In the genomic region with DNA sequence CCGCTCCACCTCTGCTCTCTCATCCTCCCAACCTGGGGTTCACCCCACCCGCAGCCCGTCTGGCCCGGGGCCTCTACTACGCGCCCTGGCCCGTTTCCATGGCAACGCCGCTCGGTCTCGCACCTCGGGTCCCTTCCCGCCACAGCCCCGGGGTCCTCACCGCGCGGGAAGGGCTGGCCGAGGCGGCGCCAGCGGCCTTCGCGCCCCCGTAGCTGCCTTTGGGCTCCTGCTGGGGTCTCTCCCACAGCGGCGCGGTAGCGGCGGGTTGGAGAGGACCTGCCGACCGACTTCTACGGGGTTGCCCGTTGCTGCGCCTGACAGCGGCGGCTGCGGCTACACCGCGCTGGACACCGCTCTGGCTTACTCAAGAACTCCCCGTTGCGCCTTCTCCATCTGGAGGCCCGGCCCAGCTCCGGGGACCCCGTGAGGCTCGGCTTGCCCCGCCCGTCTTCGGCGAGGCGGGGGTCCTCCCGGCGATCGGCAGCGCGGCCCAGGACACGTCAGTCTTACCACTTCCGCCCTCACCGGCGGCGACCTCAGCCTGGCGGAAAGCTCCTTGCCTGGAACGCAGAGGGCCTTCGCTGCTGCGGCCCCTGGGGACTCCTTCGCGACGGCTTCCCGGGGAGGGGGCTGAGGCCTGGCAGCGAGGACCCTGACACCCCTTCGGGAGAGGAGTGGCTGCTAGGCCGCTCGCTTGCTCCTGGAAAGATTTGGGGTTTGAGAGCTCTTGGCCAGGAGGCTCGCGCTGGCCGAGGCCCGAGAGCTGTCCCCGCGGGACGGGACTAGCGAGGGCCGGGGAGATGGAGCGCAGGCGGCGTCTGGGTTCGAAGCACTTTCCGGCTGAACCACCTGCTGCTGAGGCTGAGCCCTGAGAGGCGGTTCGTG, we compare ENCODE assay signal across 1 cellular context.
TF ChIP-seq lines count a peak whose summit lies in the region.

A gene with protein sequence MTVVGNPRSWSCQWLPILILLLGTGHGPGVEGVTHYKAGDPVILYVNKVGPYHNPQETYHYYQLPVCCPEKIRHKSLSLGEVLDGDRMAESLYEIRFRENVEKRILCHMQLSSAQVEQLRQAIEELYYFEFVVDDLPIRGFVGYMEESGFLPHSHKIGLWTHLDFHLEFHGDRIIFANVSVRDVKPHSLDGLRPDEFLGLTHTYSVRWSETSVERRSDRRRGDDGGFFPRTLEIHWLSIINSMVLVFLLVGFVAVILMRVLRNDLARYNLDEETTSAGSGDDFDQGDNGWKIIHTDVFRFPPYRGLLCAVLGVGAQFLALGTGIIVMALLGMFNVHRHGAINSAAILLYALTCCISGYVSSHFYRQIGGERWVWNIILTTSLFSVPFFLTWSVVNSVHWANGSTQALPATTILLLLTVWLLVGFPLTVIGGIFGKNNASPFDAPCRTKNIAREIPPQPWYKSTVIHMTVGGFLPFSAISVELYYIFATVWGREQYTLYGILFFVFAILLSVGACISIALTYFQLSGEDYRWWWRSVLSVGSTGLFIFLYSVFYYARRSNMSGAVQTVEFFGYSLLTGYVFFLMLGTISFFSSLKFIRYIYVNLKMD (minus strand): TSS at position 256 of the 885 bp plus-strand sequence. CDS start 422 bp downstream, outside the sequence.

TF ChIP-seq in K562, 482 proteins besides CTCF, POLR2A, EP300 and RAD21 (continued from another document):
- TF ChIP-seq ZNF174 (CRISPR knock-in tag; IDR thresholded peaks at IDR 0.05) (no peak), CBFB (CRISPR knock-in tag; IDR thresholded peaks at IDR 0.05) (peak; percentile 63; the same call in 1 of the 2 replicates), ZNF764 (CRISPR knock-in tag; IDR thresholded peaks at IDR 0.05; ENCODE audit: low read depth) (no peak), GATA2 (CRISPR knock-in tag; IDR thresholded peaks at IDR 0.05) (no peak), CEBPG (CRISPR knock-in tag; IDR thresholded peaks at IDR 0.05) (no peak; the same call in 1 of the 2 replicates), CEBPG (tag; conservative IDR thresholded peaks at IDR 0.05 in 1 of 2, IDR thresholded peaks at IDR 0.05 in 1 of 2) (no peak), KLF6 (CRISPR knock-in tag; IDR thresholded peaks at IDR 0.05; ENCODE audit: borderline replicate concordance) (0 out of 2 replicates have a peak, but pooled peaks have one; percentile 47), RFX1 (IDR thresholded peaks at IDR 0.05) (peak; percentile 98), SOX6 (IDR thresholded peaks at IDR 0.05) (0 out of 2 replicates have a peak, but pooled peaks have one; percentile 6), CHAMP1 (IDR thresholded peaks at IDR 0.05) (no peak), ZBTB7A (IDR thresholded peaks at IDR 0.05; ENCODE audit: borderline replicate concordance, control insufficient read depth, low read depth, low read length) (no peak), GTF2F1 (IDR thresholded peaks at IDR 0.05; ENCODE audit: low read depth, low read length) (no peak), SAFB (IDR thresholded peaks at IDR 0.05; ENCODE audit: borderline replicate concordance, low read depth, low read length) (no peak), LARP7 (IDR thresholded peaks at IDR 0.05) (no peak), ZNF584 (CRISPR knock-in tag; IDR thresholded peaks at IDR 0.05; ENCODE audit: low read depth) (no peak), TEAD1 (CRISPR knock-in tag; IDR thresholded peaks at IDR 0.05) (peak; percentile 22 to 50; a peak in 2 of 4 replicates), KDM2B (CRISPR knock-in tag; IDR thresholded peaks at IDR 0.05) (no peak), ZBTB1 (CRISPR knock-in tag; IDR thresholded peaks at IDR 0.05; ENCODE audit: borderline replicate concordance, low read depth) (no peak), ZBTB9 (CRISPR knock-in tag; IDR thresholded peaks at IDR 0.05) (peak; percentile 72), L3MBTL2 (IDR thresholded peaks at IDR 0.05) (peak; percentile 100), CHD2 (IDR thresholded peaks at IDR 0.05; ENCODE audit: low read depth, low read length) (no peak), TAF1 (IDR thresholded peaks at IDR 0.05; ENCODE audit: control insufficient read depth, extremely low read depth, insufficient read depth, low read length, severe bottlenecking) (peak; percentile 57), POLR2B (IDR thresholded peaks at IDR 0.05; ENCODE audit: low read depth, partially characterized antibody) (peak; percentile 51), HNRNPLL (IDR thresholded peaks at IDR 0.05; ENCODE audit: low read depth, low read length, poor library complexity, severe bottlenecking) (peak; percentile 10), TBL1XR1 (IDR thresholded peaks at IDR 0.05; ENCODE audit: low read length in 2 of 2) (no peak), ZBTB8A (IDR thresholded peaks at IDR 0.05; ENCODE audit: partially characterized antibody) (no peak), CXXC5 (CRISPR knock-in tag; IDR thresholded peaks at IDR 0.05) (peak; percentile 84), NCOA6 (IDR thresholded peaks at IDR 0.05) (peak; percentile 35; the same call in 1 of the 2 replicates), ESRRA (IDR thresholded peaks at IDR 0.05; ENCODE audit: borderline replicate concordance, low read depth) (peak; percentile 76; the same call in 1 of the 2 replicates)
- TF ChIP-seq, protein P1, sequence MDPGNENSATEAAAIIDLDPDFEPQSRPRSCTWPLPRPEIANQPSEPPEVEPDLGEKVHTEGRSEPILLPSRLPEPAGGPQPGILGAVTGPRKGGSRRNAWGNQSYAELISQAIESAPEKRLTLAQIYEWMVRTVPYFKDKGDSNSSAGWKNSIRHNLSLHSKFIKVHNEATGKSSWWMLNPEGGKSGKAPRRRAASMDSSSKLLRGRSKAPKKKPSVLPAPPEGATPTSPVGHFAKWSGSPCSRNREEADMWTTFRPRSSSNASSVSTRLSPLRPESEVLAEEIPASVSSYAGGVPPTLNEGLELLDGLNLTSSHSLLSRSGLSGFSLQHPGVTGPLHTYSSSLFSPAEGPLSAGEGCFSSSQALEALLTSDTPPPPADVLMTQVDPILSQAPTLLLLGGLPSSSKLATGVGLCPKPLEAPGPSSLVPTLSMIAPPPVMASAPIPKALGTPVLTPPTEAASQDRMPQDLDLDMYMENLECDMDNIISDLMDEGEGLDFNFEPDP (CRISPR knock-in tag; IDR thresholded peaks at IDR 0.05) = no peak
- TF ChIP-seq, protein P2, sequence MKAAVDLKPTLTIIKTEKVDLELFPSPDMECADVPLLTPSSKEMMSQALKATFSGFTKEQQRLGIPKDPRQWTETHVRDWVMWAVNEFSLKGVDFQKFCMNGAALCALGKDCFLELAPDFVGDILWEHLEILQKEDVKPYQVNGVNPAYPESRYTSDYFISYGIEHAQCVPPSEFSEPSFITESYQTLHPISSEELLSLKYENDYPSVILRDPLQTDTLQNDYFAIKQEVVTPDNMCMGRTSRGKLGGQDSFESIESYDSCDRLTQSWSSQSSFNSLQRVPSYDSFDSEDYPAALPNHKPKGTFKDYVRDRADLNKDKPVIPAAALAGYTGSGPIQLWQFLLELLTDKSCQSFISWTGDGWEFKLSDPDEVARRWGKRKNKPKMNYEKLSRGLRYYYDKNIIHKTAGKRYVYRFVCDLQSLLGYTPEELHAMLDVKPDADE (conservative IDR thresholded peaks at IDR 0.05; ENCODE audit: control insufficient read depth, low read depth, low read length) = peak; percentile 28; the same call in 1 of the 2 replicates
- TF ChIP-seq, protein P3, sequence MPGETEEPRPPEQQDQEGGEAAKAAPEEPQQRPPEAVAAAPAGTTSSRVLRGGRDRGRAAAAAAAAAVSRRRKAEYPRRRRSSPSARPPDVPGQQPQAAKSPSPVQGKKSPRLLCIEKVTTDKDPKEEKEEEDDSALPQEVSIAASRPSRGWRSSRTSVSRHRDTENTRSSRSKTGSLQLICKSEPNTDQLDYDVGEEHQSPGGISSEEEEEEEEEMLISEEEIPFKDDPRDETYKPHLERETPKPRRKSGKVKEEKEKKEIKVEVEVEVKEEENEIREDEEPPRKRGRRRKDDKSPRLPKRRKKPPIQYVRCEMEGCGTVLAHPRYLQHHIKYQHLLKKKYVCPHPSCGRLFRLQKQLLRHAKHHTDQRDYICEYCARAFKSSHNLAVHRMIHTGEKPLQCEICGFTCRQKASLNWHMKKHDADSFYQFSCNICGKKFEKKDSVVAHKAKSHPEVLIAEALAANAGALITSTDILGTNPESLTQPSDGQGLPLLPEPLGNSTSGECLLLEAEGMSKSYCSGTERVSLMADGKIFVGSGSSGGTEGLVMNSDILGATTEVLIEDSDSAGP (CRISPR knock-in tag; IDR thresholded peaks at IDR 0.05) = no peak
- TF ChIP-seq, protein P4, sequence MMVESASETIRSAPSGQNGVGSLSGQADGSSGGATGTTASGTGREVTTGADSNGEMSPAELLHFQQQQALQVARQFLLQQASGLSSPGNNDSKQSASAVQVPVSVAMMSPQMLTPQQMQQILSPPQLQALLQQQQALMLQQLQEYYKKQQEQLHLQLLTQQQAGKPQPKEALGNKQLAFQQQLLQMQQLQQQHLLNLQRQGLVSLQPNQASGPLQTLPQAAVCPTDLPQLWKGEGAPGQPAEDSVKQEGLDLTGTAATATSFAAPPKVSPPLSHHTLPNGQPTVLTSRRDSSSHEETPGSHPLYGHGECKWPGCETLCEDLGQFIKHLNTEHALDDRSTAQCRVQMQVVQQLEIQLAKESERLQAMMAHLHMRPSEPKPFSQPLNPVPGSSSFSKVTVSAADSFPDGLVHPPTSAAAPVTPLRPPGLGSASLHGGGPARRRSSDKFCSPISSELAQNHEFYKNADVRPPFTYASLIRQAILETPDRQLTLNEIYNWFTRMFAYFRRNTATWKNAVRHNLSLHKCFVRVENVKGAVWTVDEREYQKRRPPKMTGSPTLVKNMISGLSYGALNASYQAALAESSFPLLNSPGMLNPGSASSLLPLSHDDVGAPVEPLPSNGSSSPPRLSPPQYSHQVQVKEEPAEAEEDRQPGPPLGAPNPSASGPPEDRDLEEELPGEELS (CRISPR knock-in tag; IDR thresholded peaks at IDR 0.05; ENCODE audit: borderline replicate concordance) = peak; percentile 59; the same call in 1 of the 2 replicates
TF ChIP-seq in K562: peak in this region for 125.
